Comparison of ENCODE assay signal across 22 cellular contexts in genomic region chrY:7703578-7704190, GRCh38.
"Had no signal": no experiment of that assay in that cellular context is flagged by ENCODE, and none has a peak within 500 bp of the region (broad histone marks: within the 10 kb centered on the region; RNA-seq: fewer than 3 reads in every experiment).

No MANE protein-coding gene starts in this region.

- H2AFZ ChIP-seq: neural progenitor cell, parathyroid adenoma had no signal

- H3K36me3 ChIP-seq: gastrocnemius medialis, lower lobe of right lung, neural progenitor cell, right lobe of liver, stomach, thyroid gland, vagina had no signal

- H3K4me2 ChIP-seq: neural progenitor cell, smooth muscle cell had no signal

- DNase-seq: cortex of kidney; effector memory CD8-positive, alpha-beta T cell; erythroblast; foreskin fibroblast; gastrocnemius medialis; head of caudate nucleus; left ventricle myocardium superior; lower lobe of right lung; naive thymus-derived CD4-positive, alpha-beta T cell; right lobe of liver; stimulated activated CD4-positive, alpha-beta T cell treated with anti-CD3 and anti-CD28 coated beads, Interleukin-12 subunit alpha, Interleukin-12 subunit beta, amount 100 ng/mL, for 4 hours; stimulated activated CD4-positive, alpha-beta T cell treated with anti-CD3 and anti-CD28 coated beads, Interleukin-1b, Interleukin-23, amount 100 ng/mL, for 48 hours; stimulated activated CD4-positive, alpha-beta T cell treated with anti-CD3 and anti-CD28 coated beads, Interleukin-4, amount 100 ng/mL, for 1 hour; stimulated activated CD8-positive, alpha-beta memory T cell treated with anti-CD3 and anti-CD28 coated beads, Interleukin-4, amount 100 ng/mL, for 48 hours; stimulated activated naive CD4-positive, alpha-beta T cell treated with Interleukin-2 at 50 U/mL for 16 hours; stomach; trophoblast cell had no signal

- H3K9ac ChIP-seq: neural progenitor cell, parathyroid adenoma had no signal

- ATAC-seq: effector memory CD8-positive, alpha-beta T cell; gastrocnemius medialis; left ventricle myocardium superior; lower lobe of right lung; naive thymus-derived CD4-positive, alpha-beta T cell; right lobe of liver had no signal

- H3K4me3 ChIP-seq: gastrocnemius medialis, lower lobe of right lung, neural progenitor cell, right lobe of liver, smooth muscle cell, stomach, thyroid gland, vagina had no signal

- H3K9me3 ChIP-seq: gastrocnemius medialis, lower lobe of right lung, right lobe of liver, stomach, thyroid gland, vagina had no signal

- H3K27ac ChIP-seq: gastrocnemius medialis, lower lobe of right lung, neural progenitor cell, parathyroid adenoma, right lobe of liver, stomach, thyroid gland, vagina had no signal

- H3K79me2 ChIP-seq: parathyroid adenoma had no signal

- H3K27me3 ChIP-seq: gastrocnemius medialis, neural progenitor cell, right lobe of liver, stomach, thyroid gland, vagina had no signal

- H3K4me1 ChIP-seq: gastrocnemius medialis, lower lobe of right lung, neural progenitor cell, parathyroid adenoma, right lobe of liver, stomach, thyroid gland, vagina had no signal
